In genomic region chr11:65095974-65096806, GRCh38 we compare ENCODE assay signal across 8 cellular contexts. TPM values are rescaled to one million over a fixed set of nuclear protein-coding genes. Genes with fewer than 3 reads are reported as not detected.
DNase-seq lines count a peak whose midpoint lies in the region; ATAC-seq, FAIRE-seq and TF ChIP-seq lines count a peak whose summit lies in the region.

VPS51 (plus strand) TSS chr11:65096214; CDS start chr11:65096251, 37 bp downstream.

- peak within 1 kb of the TSS; percentile 86 to 90 for H3K4me3 Mint-ChIP-seq in activated T-cell treated with anti-CD3 and anti-CD28 coated beads, Interleukin-2, amount 50 U/mL, for 72 hours

- 0% methylated on average over 6 to 19 of the region's 52 CpGs for WGBS in esophagus squamous epithelium, 2 donors

- H3K27ac ChIP-seq in KMS-11 (peak within 1 kb of the TSS; percentile 75), esophagus squamous epithelium (peak within 1 kb of the TSS; percentile 94 to 97 (median 95))

- no peak for FAIRE-seq in RCC 7860 (lab: Jason Lieb, UNC)

- DNase-seq in DMS153 (lab: John Stamatoyannopoulos, UW) (peak; percentile 78), RCC 7860 (ENCODE audit: low spot score) (peak; percentile 71), esophagus squamous epithelium (lab: John Stamatoyannopoulos, UW) (peak; percentile 54), myocyte (ENCODE audit: low read depth) (peak; percentile 90)
- peak; percentile 90 for DNase-seq in activated T-cell treated with anti-CD3 and anti-CD28 coated beads, Interleukin-2, amount 50 U/mL, for 72 hours
- DNase-seq in stimulated activated CD8-positive, alpha-beta memory T cell treated with anti-CD3 and anti-CD28 coated beads, Interleukin-7, amount 100 ng/mL, for 4 hours (ENCODE audit: low read depth in 2 of 2): peak; percentile 74 to 80

- peak; percentile 82 for ATAC-seq in GM21717 (IDR thresholded peaks at IDR 0.05; ENCODE audit: unreplicated experiment)
- peak; percentile 98 for ATAC-seq in activated T-cell treated with anti-CD3 and anti-CD28 coated beads, Interleukin-2, amount 50 U/mL, for 72 hours (replicated peaks in 1 of 2)

- intact Hi-C loops in esophagus squamous epithelium (cut with DNase I): no loop called here

- no peak within 1 kb of the TSS for H3K4me3 ChIP-seq in KMS-11 (IDR thresholded peaks at IDR 0.05; ENCODE audit: insufficient read depth, low read depth, low read length)
- peak within 1 kb of the TSS; percentile 87 to 98 (median 92) for H3K4me3 ChIP-seq in esophagus squamous epithelium

- H3K4me1 Mint-ChIP-seq in activated T-cell treated with anti-CD3 and anti-CD28 coated beads, Interleukin-2, amount 50 U/mL, for 72 hours (ENCODE audit: low read depth): peaks cover 14% of the 10 kb centered on the region

- no peaks in the 10 kb centered on the region for H3K9me3 ChIP-seq in esophagus squamous epithelium

- no peaks in the 10 kb centered on the region for H4K20me1 ChIP-seq in KMS-11 (ENCODE audit: insufficient read depth)

- peak within 1 kb of the TSS; percentile 92 for H2AFZ ChIP-seq in KMS-11 (ENCODE audit: low read depth)

- peak within 1 kb of the TSS; percentile 86 for H3K27ac Mint-ChIP-seq in activated T-cell treated with anti-CD3 and anti-CD28 coated beads, Interleukin-2, amount 50 U/mL, for 72 hours

- no peaks in the 10 kb centered on the region for H3K9me3 Mint-ChIP-seq in activated T-cell treated with anti-CD3 and anti-CD28 coated beads, Interleukin-2, amount 50 U/mL, for 72 hours

- peak within 1 kb of the TSS; percentile 59 for H3K4me2 ChIP-seq in KMS-11

- H3K4me1 ChIP-seq in KMS-11 (ENCODE audit: low read depth, poor library complexity, severe bottlenecking): peaks cover 62% of the 10 kb centered on the region
- H3K4me1 ChIP-seq in esophagus squamous epithelium: peaks cover 17 to 34% (median 18%) of the 10 kb centered on the region in 3 donors

- TF ChIP-seq CTCF in KMS-11 (conservative IDR thresholded peaks at IDR 0.05; ENCODE audit: low read depth, low read length): no peak
- TF ChIP-seq CTCF in esophagus squamous epithelium (IDR thresholded peaks at IDR 0.05): peak in 4 of 6 experiments; percentile 20 to 76 (median 31)

- peaks cover 0 to 5% of the 10 kb centered on the region in 2 donors for H3K36me3 Mint-ChIP-seq in activated T-cell treated with anti-CD3 and anti-CD28 coated beads, Interleukin-2, amount 50 U/mL, for 72 hours (ENCODE audit: insufficient read depth in 2 of 2)

- peak within 1 kb of the TSS; percentile 78 for H3K9ac ChIP-seq in KMS-11

- H3K79me2 ChIP-seq in KMS-11 (ENCODE audit: insufficient read depth, low read depth): peaks cover 31% of the 10 kb centered on the region; the same call in 1 of the 2 replicates

- H3K36me3 ChIP-seq in KMS-11 (ENCODE audit: insufficient read depth) (no peaks in the 10 kb centered on the region), esophagus squamous epithelium (peaks cover 0 to 21% (median 0%) of the 10 kb centered on the region in 3 donors)

- TF ChIP-seq POLR2A in esophagus squamous epithelium (IDR thresholded peaks at IDR 0.05): peak in 3 of 4 donors; percentile 34 to 84 (median 62)

- no peaks in the 10 kb centered on the region for H3K27me3 ChIP-seq in KMS-11 (ENCODE audit: insufficient read depth, low read depth)
- no peaks in the 10 kb centered on the region for H3K27me3 ChIP-seq in esophagus squamous epithelium

- H3K27me3 Mint-ChIP-seq in activated T-cell treated with anti-CD3 and anti-CD28 coated beads, Interleukin-2, amount 50 U/mL, for 72 hours (ENCODE audit: low read depth): no peaks in the 10 kb centered on the region

RNA-seq across cellular contexts. Expression of gene VPS51, which starts in this region (rescaled TPM):
- total RNA-seq in activated T-cell treated with anti-CD3 and anti-CD28 coated beads, Interleukin-2, amount 50 U/mL, for 72 hours: 100 to 1,000 TPM; 118 to 119 TPM
- total RNA-seq in esophagus squamous epithelium (100 to 1,000 TPM; 204 to 298 (median 224) TPM), myocyte (158 and 214 TPM in 2 replicates)
- polyA plus RNA-seq in myocyte (2012): 71.6 TPM
